Comparison of ENCODE assay signal across 23 cellular contexts in the genomic region with DNA sequence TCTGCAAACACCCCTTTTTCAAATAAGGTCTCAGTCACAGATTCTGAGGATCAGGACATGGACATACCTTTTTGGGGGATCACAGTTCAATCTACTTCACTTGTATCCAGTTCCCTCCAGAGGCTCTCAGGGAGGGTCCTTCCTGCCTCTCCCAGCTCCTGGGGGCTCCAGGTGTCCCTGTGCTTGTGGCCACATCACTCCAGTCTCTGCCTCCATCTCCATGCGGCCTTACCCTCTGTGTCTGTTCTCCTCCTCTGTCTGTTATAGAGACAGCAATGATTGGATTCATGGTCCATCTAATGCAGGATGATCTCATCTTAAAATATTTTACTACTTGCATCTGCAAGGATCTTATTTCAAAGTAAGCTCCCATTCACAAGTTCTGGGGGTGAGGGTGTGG.
"Had no signal": no experiment of that assay in that cellular context is flagged by ENCODE, and none has a peak within 500 bp of the region (broad histone marks: within the 10 kb centered on the region; RNA-seq: fewer than 3 reads in every experiment).

No MANE protein-coding gene starts in this region.

- H3K9me3 ChIP-seq: Peyer's patch had no signal

- H3K27me3 ChIP-seq: Peyer's patch, SJSA1 had no signal

- DNase-seq: IMR-90, Karpas-422, KG1, MM.1S, NCI-H1092 treated with DMSO at 0.1 percent for 48 hours, NCI-H1436, NCI-H187, NCI-H2029, NCI-H2081 treated with DMSO at 0.1 percent for 48 hours, NCI-H2171, NCI-H446, NCI-H510A, NCI-H524 treated with DMSO at 0.1 percent for 48 hours, NCI-H69, NCI-H774, OCI-M1, PC-9, Peyer's patch, Right ventricle myocardium superior, SIG-M5 had no signal

- H3K4me1 ChIP-seq: Peyer's patch, SJSA1 had no signal

- H3K4me3 ChIP-seq: PC-9, Peyer's patch, SJSA1, SK-N-MC had no signal

- H3K27ac ChIP-seq: PC-9, Peyer's patch, SJSA1, SK-N-MC had no signal

- ATAC-seq: HepG2 had no signal

- H3K36me3 ChIP-seq: Peyer's patch, SJSA1 had no signal
